1 cellular context compared by ENCODE assay signal in genomic region chr2:226683926-226684562, GRCh38.
TF ChIP-seq lines count a peak whose summit lies in the region.

No MANE protein-coding gene starts in this region.

TF ChIP-seq in SK-N-SH treated with all-trans-retinoic acid at 6 μM for 48 hours, 23 proteins besides CTCF, POLR2A, EP300 and RAD21 (continued from another document):
- no peak for TF ChIP-seq BACH2 (CRISPR knock-in tag; IDR thresholded peaks at IDR 0.05; ENCODE audit: borderline replicate concordance)
- no peak for TF ChIP-seq TCF4 (CRISPR knock-in tag; IDR thresholded peaks at IDR 0.05; ENCODE audit: borderline replicate concordance)
- no peak for TF ChIP-seq SNAI2 (CRISPR knock-in tag; IDR thresholded peaks at IDR 0.05)
